In the genomic region with DNA sequence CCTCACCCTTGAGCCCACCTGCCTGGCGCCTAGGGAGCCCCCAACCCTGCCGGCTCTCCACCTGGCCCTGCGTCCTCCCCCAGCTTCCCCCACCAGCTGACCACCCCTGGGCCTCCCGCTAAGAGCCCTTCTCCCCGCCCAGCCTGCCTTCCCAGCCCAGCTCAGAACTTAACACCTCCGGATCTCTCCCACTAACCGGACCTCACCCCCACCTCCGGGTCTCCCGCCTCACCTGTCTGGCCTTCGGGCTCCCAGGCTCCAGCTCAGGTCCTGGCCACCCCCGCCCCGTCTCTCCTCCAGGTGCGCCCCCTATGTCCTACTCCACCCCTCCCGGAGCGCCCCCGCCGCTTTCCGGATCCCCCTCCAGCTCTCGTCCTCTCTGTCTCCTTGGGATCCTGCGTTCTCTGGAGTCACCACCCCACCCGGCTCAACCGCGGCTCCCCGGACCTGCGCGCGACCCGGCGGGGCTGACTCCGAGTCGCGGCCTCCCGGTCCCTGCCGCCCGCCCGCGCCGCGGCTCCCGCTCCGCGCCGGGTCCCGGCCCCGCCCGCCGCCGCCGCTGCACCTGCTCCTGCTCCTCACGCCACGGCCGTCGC, we compare ENCODE assay signal across 8 cellular contexts. TPM values are rescaled to one million over a fixed set of nuclear protein-coding genes. Genes with fewer than 3 reads are reported as not detected.
A peak's percentile ranks its signal among the peaks of the same experiment; 100 is the strongest.
DNase-seq lines count a peak whose midpoint lies in the region; ATAC-seq and TF ChIP-seq lines count a peak whose summit lies in the region.

A gene (minus strand): TSS at position 51 of the 596 bp plus-strand sequence. CDS start 568 bp downstream, outside the sequence.

- DNase-seq in activated gamma-delta T cell treated with Interleukin-2 at 50 U/mL for 16 hours (peak; percentile 12), activated gamma-delta T cell (lab: John Stamatoyannopoulos, UW) (no peak), T follicular helper cell (ENCODE audit: low read depth) (peak; percentile 9), fibroblast of mammary gland (ENCODE audit: low read depth) (no peak), ovary (no peak), NCI-H2029 treated with DMSO at 0.1 percent for 48 hours (lab: John Stamatoyannopoulos, UW) (no peak), KG1 (lab: John Stamatoyannopoulos, UW) (no peak)

- no peak for TF ChIP-seq CTCF in fibroblast of mammary gland (conservative IDR thresholded peaks at IDR 0.05; ENCODE audit: control insufficient read depth, insufficient read depth, low read depth, low read length)
- no peak for TF ChIP-seq CTCF in ovary (IDR thresholded peaks at IDR 0.05)

- no peak for TF ChIP-seq POLR2A in ovary (IDR thresholded peaks at IDR 0.05)

- 3 to 6% (median 5%) methylated on average over 21 to 53 of the region's 53 CpGs for WGBS in ovary, 3 donors

- TF ChIP-seq EP300 in ovary (IDR thresholded peaks at IDR 0.05) = no peak

- H3K4me1 ChIP-seq in ovary (ENCODE audit: insufficient read depth) = peaks cover 3% of the 10 kb centered on the region

- H3K36me3 ChIP-seq in ovary = no peaks in the 10 kb centered on the region

- H3K9me3 ChIP-seq in ovary = no peaks in the 10 kb centered on the region

- H3K27ac ChIP-seq in ovary = no peak within 1 kb of the TSS

- H3K4me3 ChIP-seq in fibroblast of mammary gland (ENCODE audit: control insufficient read depth, low read depth, low read length) (peak within 1 kb of the TSS; percentile 7), ovary (peak within 1 kb of the TSS; percentile 45)

- intact Hi-C loops in ovary (cut with DNase I) = loop anchor here in 1 of 4 donors (10.0 kb wide), 1 partner anchor 116 kb away; no protein-coding TSS in a partner anchor

- H3K27me3 ChIP-seq in ovary = no peaks in the 10 kb centered on the region

- ATAC-seq in HG02973 (IDR thresholded peaks at IDR 0.05; ENCODE audit: unreplicated experiment) = peak; percentile 47

RNA-seq across cellular contexts. Expression of the gene that starts here (rescaled TPM):
- under 1 TPM in 6 of 7 donors, not detected in 1; 0.35 to 0.92 (median 0.61) TPM for total RNA-seq in ovary
- polyA plus RNA-seq in ovary = under 1 TPM in 1 of 2 donors, not detected in 1; 0.31 TPM

Comparison
In these comparisons a context has a peak if more than half of its experiments do, and no peak if none do; other contexts are left out.
1. DNase-seq: peak in activated gamma-delta T cell treated with Interleukin-2 at 50 U/mL for 16 hours (single experiment) and T follicular helper cell (single experiment); none in activated gamma-delta T cell (single experiment), fibroblast of mammary gland (single experiment), ovary (0 of 5), NCI-H2029 treated with DMSO at 0.1 percent for 48 hours (single experiment) and KG1 (single experiment).